14 cellular contexts compared by ENCODE assay signal in genomic region chr2:113251118-113251517, GRCh38. TPM values are rescaled to one million over a fixed set of nuclear protein-coding genes. Genes with fewer than 3 reads are reported as not detected.
A peak's percentile ranks its signal among the peaks of the same experiment; 100 is the strongest.
DNase-seq lines count a peak whose midpoint lies in the region; ATAC-seq and TF ChIP-seq lines count a peak whose summit lies in the region.
"Had no signal": no experiment of that assay in that cellular context is flagged by ENCODE, and none has a peak within 500 bp of the region (broad histone marks: within the 10 kb centered on the region; RNA-seq: fewer than 3 reads in every experiment).

No MANE protein-coding gene starts in this region.

- H3K36me3 Mint-ChIP-seq in activated CD4-positive, alpha-beta T cell treated with anti-CD3 and anti-CD28 coated beads, Interleukin-2, amount 10 ng/mL, durations not matched to agents 7 days and 5 days (ENCODE audit: low read depth), result peaks cover 24% of the 10 kb centered on the region
- H3K36me3 Mint-ChIP-seq in central memory CD8-positive, alpha-beta T cell (ENCODE audit: insufficient read depth), result peaks cover 4% of the 10 kb centered on the region
- H3K36me3 Mint-ChIP-seq in GM23338 (ENCODE audit: low read depth), result no peaks in the 10 kb centered on the region

- peaks cover 72% of the 10 kb centered on the region for H3K4me1 Mint-ChIP-seq in activated CD4-positive, alpha-beta T cell treated with anti-CD3 and anti-CD28 coated beads, Interleukin-2, amount 10 ng/mL, durations not matched to agents 7 days and 5 days
- peaks cover 55% of the 10 kb centered on the region for H3K4me1 Mint-ChIP-seq in central memory CD8-positive, alpha-beta T cell
- H3K4me1 Mint-ChIP-seq in GM23338, result no peaks in the 10 kb centered on the region

- no peaks in the 10 kb centered on the region for H3K9me3 ChIP-seq in transverse colon

- DNase-seq in stimulated activated CD4-positive, alpha-beta T cell treated with anti-CD3 and anti-CD28 coated beads, Interleukin-15, amount 100 ng/mL, for 24 hours, result peak; percentile 37
- no peak for DNase-seq in stimulated activated CD4-positive, alpha-beta T cell treated with anti-CD3 and anti-CD28 coated beads, Interleukin-12 subunit alpha, Interleukin-12 subunit beta, amount 100 ng/mL, for 4 hours
- peak; percentile 65 for DNase-seq in activated CD4-positive, alpha-beta T cell treated with anti-CD3 and anti-CD28 coated beads, Interleukin-2, amount 10 ng/mL, durations not matched to agents 7 days and 5 days
- DNase-seq in central memory CD8-positive, alpha-beta T cell (ENCODE audit: low spot score in 2 of 2), result no peak
- DNase-seq in transverse colon (peak; percentile 23), GM23338 (ENCODE audit: low spot score) (no peak), caudate nucleus (lab: John Stamatoyannopoulos, UW) (no peak), retina (no peak)
- DNase-seq: EL, foreskin fibroblast, MM.1S, NCI-H2227 treated with DMSO at 0.1 percent for 48 hours had no signal

- no peaks in the 10 kb centered on the region for H4K20me1 ChIP-seq in GM23338 (replicated peaks; ENCODE audit: insufficient read depth)

- peak; percentile 67 for ATAC-seq in central memory CD8-positive, alpha-beta T cell (replicated peaks; ENCODE audit: extremely low read depth, poor library complexity, severe bottlenecking)
- no peak for ATAC-seq in GM23338

- peaks cover 2% of the 10 kb centered on the region for H3K27me3 Mint-ChIP-seq in activated CD4-positive, alpha-beta T cell treated with anti-CD3 and anti-CD28 coated beads, Interleukin-2, amount 10 ng/mL, durations not matched to agents 7 days and 5 days
- H3K27me3 Mint-ChIP-seq in central memory CD8-positive, alpha-beta T cell, result no peaks in the 10 kb centered on the region
- no peaks in the 10 kb centered on the region for H3K27me3 Mint-ChIP-seq in GM23338 (ENCODE audit: insufficient read depth, low read depth, poor library complexity)
- H3K27me3 Mint-ChIP-seq: dendritic cell treated with granulocyte-macrophage colony-stimulating factor and Interleukin-4, amounts not matched to agents 40 ng/mL and 50 ng/mL, for 4 days had no signal

- no peak overlapping the region for H2AFZ ChIP-seq in GM23338

- in situ Hi-C loops in transverse colon (cut with MboI; ENCODE audit: low pct_ligation_motif_present in 1 of 4, low pct_unique_long_range_greater_than_20kb in 1 of 4, low sequenced_read_pairs in 3 of 4), result loop anchor here in 1 of 4 donors (25.0 kb wide), 1 partner anchor 111 kb away; no protein-coding TSS in a partner anchor

- WGBS in transverse colon (ENCODE audit: low coverage in 1 of 2), 2 donors, result 72 to 75% methylated on average over 3 to 7 of the region's 7 CpGs

- no peaks in the 10 kb centered on the region for H3K36me3 ChIP-seq in transverse colon
- no peaks in the 10 kb centered on the region for H3K36me3 ChIP-seq in GM23338 (ENCODE audit: insufficient read depth)

- no peaks in the 10 kb centered on the region for H3K9me2 ChIP-seq in GM23338 (ENCODE audit: insufficient read depth)

- CTCF ChIA-PET in activated CD4-positive, alpha-beta T cell treated with anti-CD3 and anti-CD28 coated beads, Interleukin-2, amount 10 ng/mL, durations not matched to agents 7 days and 5 days (lab: Charles Lee), result interaction anchor here (0.9 to 4.5 kb wide), 9 partner anchors 10 to 139 kb away, joined by 3 to 22 read pairs (median 4); no protein-coding TSS in a partner anchor

- H3K27me3 ChIP-seq in transverse colon (no peaks in the 10 kb centered on the region), GM23338 (ENCODE audit: insufficient read depth) (no peaks in the 10 kb centered on the region)

- H3F3A ChIP-seq in GM23338 (replicated peaks; ENCODE audit: low read depth), result no peaks in the 10 kb centered on the region

- intact Hi-C loops in transverse colon (cut with DNase I; ENCODE audit: low total_unique reads), result no loop called here

- TF ChIP-seq POLR2A in transverse colon (IDR thresholded peaks at IDR 0.05), result no peak

- no peak for TF ChIP-seq EP300 in transverse colon (IDR thresholded peaks at IDR 0.05; ENCODE audit: low read depth)

- H3K4me3 Mint-ChIP-seq in activated CD4-positive, alpha-beta T cell treated with anti-CD3 and anti-CD28 coated beads, Interleukin-2, amount 10 ng/mL, durations not matched to agents 7 days and 5 days, result peak overlapping the region; percentile 39
- peak overlapping the region; percentile 31 for H3K4me3 Mint-ChIP-seq in central memory CD8-positive, alpha-beta T cell
- H3K4me3 Mint-ChIP-seq in GM23338, result no peak overlapping the region
- H3K4me3 Mint-ChIP-seq: dendritic cell treated with granulocyte-macrophage colony-stimulating factor and Interleukin-4, amounts not matched to agents 40 ng/mL and 50 ng/mL, for 4 days had no signal

- H3K9me3 Mint-ChIP-seq in activated CD4-positive, alpha-beta T cell treated with anti-CD3 and anti-CD28 coated beads, Interleukin-2, amount 10 ng/mL, durations not matched to agents 7 days and 5 days, result peaks cover 6% of the 10 kb centered on the region
- no peaks in the 10 kb centered on the region for H3K9me3 Mint-ChIP-seq in central memory CD8-positive, alpha-beta T cell
- H3K9me3 Mint-ChIP-seq in GM23338, result no peaks in the 10 kb centered on the region
- H3K9me3 Mint-ChIP-seq: dendritic cell treated with granulocyte-macrophage colony-stimulating factor and Interleukin-4, amounts not matched to agents 40 ng/mL and 50 ng/mL, for 4 days had no signal

- no peak overlapping the region for H3K4me2 ChIP-seq in GM23338

- H3K4me1 ChIP-seq in transverse colon (peaks cover 0 to 4% (median 2%) of the 10 kb centered on the region in 4 donors), GM23338 (ENCODE audit: insufficient read depth) (no peaks in the 10 kb centered on the region)

- H3K27ac ChIP-seq in transverse colon, result no peak overlapping the region
- H3K27ac ChIP-seq in GM23338 (ENCODE audit: low read depth), result no peak overlapping the region
- no peak overlapping the region for H3K27ac ChIP-seq in caudate nucleus (ENCODE audit: low read depth, low read length)

- POLR2A ChIA-PET in activated CD4-positive, alpha-beta T cell treated with anti-CD3 and anti-CD28 coated beads, Interleukin-2, amount 10 ng/mL, durations not matched to agents 7 days and 5 days (lab: Charles Lee), result no interaction called here

- H3K27ac Mint-ChIP-seq in activated CD4-positive, alpha-beta T cell treated with anti-CD3 and anti-CD28 coated beads, Interleukin-2, amount 10 ng/mL, durations not matched to agents 7 days and 5 days, result peak overlapping the region; percentile 89
- peak overlapping the region; percentile 59 for H3K27ac Mint-ChIP-seq in central memory CD8-positive, alpha-beta T cell (ENCODE audit: low read depth)
- H3K27ac Mint-ChIP-seq in GM23338, result no peak overlapping the region
- H3K27ac Mint-ChIP-seq: dendritic cell treated with granulocyte-macrophage colony-stimulating factor and Interleukin-4, amounts not matched to agents 40 ng/mL and 50 ng/mL, for 4 days had no signal

- H3K79me2 ChIP-seq in GM23338 (replicated peaks; ENCODE audit: insufficient read depth), result no peaks in the 10 kb centered on the region

- no peak overlapping the region for H3K4me3 ChIP-seq in transverse colon
- no peak overlapping the region for H3K4me3 ChIP-seq in GM23338

- no peak for TF ChIP-seq CTCF in transverse colon (IDR thresholded peaks at IDR 0.05)
- no peak for TF ChIP-seq CTCF in GM23338 (conservative IDR thresholded peaks at IDR 0.05; ENCODE audit: low read depth in 2 of 2)

TF ChIP-seq in GM23338, 12 proteins besides CTCF, POLR2A, EP300 and RAD21:
- TF ChIP-seq STAT1 (IDR thresholded peaks at IDR 0.05; ENCODE audit: unreplicated experiment) (no peak), NANOG (IDR thresholded peaks at IDR 0.05; ENCODE audit: borderline replicate concordance) (no peak), POLR2AphosphoS5 (IDR thresholded peaks at IDR 0.05; ENCODE audit: low read depth) (no peak)

RNA-seq across cellular contexts. Expression of gene PAX8, which starts 27.6 kb away (rescaled TPM):
- under 1 TPM; 0.69 to 0.74 TPM for total RNA-seq in activated CD4-positive, alpha-beta T cell treated with anti-CD3 and anti-CD28 coated beads, Interleukin-2, amount 10 ng/mL, durations not matched to agents 7 days and 5 days
- 10 to 100 TPM in 2 of 4 donors, 1 to 10 TPM in 2; 1.6 to 13.7 (median 8.3) TPM for total RNA-seq in transverse colon
- total RNA-seq in GM23338 (2014; rRNA removed; shearing (Covaris generic)), result 0.16 and 0.21 TPM in 2 replicates
- 0.32 and 0.43 TPM in 2 replicates for polyA plus RNA-seq in GM23338 (2016; fragmentation: Nextera tagmentation; extraction: Ambion mirVana)
- total RNA-seq: skeletal muscle tissue had no signal

Comparison
In these comparisons a context has a peak if more than half of its experiments do, and no peak if none do; other contexts are left out.
1. DNase-seq: peak in stimulated activated CD4-positive, alpha-beta T cell treated with anti-CD3 and anti-CD28 coated beads, Interleukin-15, amount 100 ng/mL, for 24 hours (single experiment), activated CD4-positive, alpha-beta T cell treated with anti-CD3 and anti-CD28 coated beads, Interleukin-2, amount 10 ng/mL, durations not matched to agents 7 days and 5 days (single experiment) and transverse colon (single experiment); none in stimulated activated CD4-positive, alpha-beta T cell treated with anti-CD3 and anti-CD28 coated beads, Interleukin-12 subunit alpha, Interleukin-12 subunit beta, amount 100 ng/mL, for 4 hours (single experiment), central memory CD8-positive, alpha-beta T cell (0 of 2), GM23338 (single experiment), caudate nucleus (0 of 61) and retina (single experiment).